22 cellular contexts compared by ENCODE assay signal in the genomic region with DNA sequence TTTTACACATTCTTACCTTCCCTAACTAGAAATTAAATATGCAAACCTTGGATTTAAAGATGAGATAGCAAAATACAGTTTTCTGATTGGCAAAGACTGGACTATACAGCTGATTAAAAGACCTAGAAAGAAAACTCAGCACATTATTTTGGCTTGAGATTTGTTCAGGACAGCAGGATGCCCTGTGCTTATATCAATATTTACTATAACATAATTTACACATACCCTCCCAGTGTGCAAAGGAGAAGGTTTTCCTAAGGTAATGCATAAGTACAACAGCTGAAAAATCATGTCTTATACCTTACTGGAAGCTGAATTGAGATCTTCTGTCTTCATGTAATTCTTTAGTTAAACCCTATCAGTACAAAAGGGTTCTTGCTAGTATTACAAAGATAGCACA.
DNase-seq lines count a peak whose midpoint lies in the region; ATAC-seq, FAIRE-seq and TF ChIP-seq lines count a peak whose summit lies in the region.
"Had no signal": no experiment of that assay in that cellular context is flagged by ENCODE, and none has a peak within 500 bp of the region (broad histone marks: within the 10 kb centered on the region; RNA-seq: fewer than 3 reads in every experiment).

No MANE protein-coding gene starts in this region.

- TF ChIP-seq CTCF in HepG2 (CRISPR knock-in tag; IDR thresholded peaks at IDR 0.05) (no peak), right lobe of liver (IDR thresholded peaks at IDR 0.05) (no peak), LNCaP clone FGC (IDR thresholded peaks at IDR 0.05; ENCODE audit: control insufficient read depth, extremely low read depth, insufficient read depth) (no peak), left ventricle myocardium inferior (IDR thresholded peaks at IDR 0.05; ENCODE audit: borderline replicate concordance) (no peak)

- H3K27me3 Mint-ChIP-seq in T-helper 2 cell treated with Interferon-gamma antibody and Interleukin-4, amounts not matched to agents 5 μg/mL and 100 μg/mL, for 36 hours (ENCODE audit: low read depth), result no peaks in the 10 kb centered on the region
- H3K27me3 Mint-ChIP-seq: B cell; CD4-positive, CD25-positive, alpha-beta regulatory T cell; CD8-positive, alpha-beta memory T cell; IgD-negative memory B cell had no signal

- in situ Hi-C loops in HepG2 (cut with HindIII; ENCODE audit: extremely low pct_ligation_motif_present, low pct_unique_long_range_greater_than_20kb), result no loop called here

- no peak overlapping the region for H3K27ac Mint-ChIP-seq in T-helper 2 cell treated with Interferon-gamma antibody and Interleukin-4, amounts not matched to agents 5 μg/mL and 100 μg/mL, for 36 hours
- H3K27ac Mint-ChIP-seq: B cell; CD4-positive, CD25-positive, alpha-beta regulatory T cell; CD8-positive, alpha-beta memory T cell; IgD-negative memory B cell had no signal

- FAIRE-seq in HepG2 (lab: Jason Lieb, UNC), result no peak
- FAIRE-seq: GM12878, GM19239, H1, HTR-8/SVneo had no signal

- H3K4me2 ChIP-seq in HepG2 (ENCODE audit: low read depth, low read length), result no peak overlapping the region
- H3K4me2 ChIP-seq: BLaER1 treated with 17β-estradiol and CSF1 and Interleukin-3, amounts not matched to agents 10 nM and 100 nM had no signal

- no peaks in the 10 kb centered on the region for H4K20me1 ChIP-seq in HepG2 (ENCODE audit: insufficient read depth, low read length)
- H4K20me1 ChIP-seq: BLaER1 treated with 17β-estradiol and CSF1 and Interleukin-3, amounts not matched to agents 10 nM and 100 nM had no signal

- H3K27ac ChIP-seq in HepG2 (ENCODE audit: extremely low read length, insufficient read depth, low read length) (no peak overlapping the region), right lobe of liver (no peak overlapping the region), left ventricle myocardium inferior (replicated peaks) (no peak overlapping the region)
- H3K27ac ChIP-seq: BLaER1 treated with 17β-estradiol and CSF1 and Interleukin-3, amounts not matched to agents 10 nM and 100 nM had no signal

- TF ChIP-seq POLR2A in HepG2 (IDR thresholded peaks at IDR 0.05; ENCODE audit: insufficient read depth in 1 of 2, low read depth in 2 of 2, low read length in 2 of 2) (no peak), right lobe of liver (IDR thresholded peaks at IDR 0.05) (no peak)

- H3K4me1 Mint-ChIP-seq in T-helper 2 cell treated with Interferon-gamma antibody and Interleukin-4, amounts not matched to agents 5 μg/mL and 100 μg/mL, for 36 hours (ENCODE audit: low read depth), result no peaks in the 10 kb centered on the region
- H3K4me1 Mint-ChIP-seq: B cell; CD4-positive, CD25-positive, alpha-beta regulatory T cell; CD8-positive, alpha-beta memory T cell had no signal

- no TSS peak for BruUV-seq in HepG2 (replicated peaks; lab: Mats Ljungman, UMichigan)

- no peaks in the 10 kb centered on the region for H3K79me2 ChIP-seq in HepG2 (ENCODE audit: insufficient read depth, low read length)

- H3K27me3 ChIP-seq in HepG2 (ENCODE audit: control insufficient read depth in 1 of 2, insufficient read depth in 2 of 2, low read length in 2 of 2), result no peaks in the 10 kb centered on the region
- no peaks in the 10 kb centered on the region for H3K27me3 ChIP-seq in right lobe of liver
- no peaks in the 10 kb centered on the region for H3K27me3 ChIP-seq in left ventricle myocardium inferior (ENCODE audit: low read depth)
- H3K27me3 ChIP-seq: BLaER1 treated with 17β-estradiol and CSF1 and Interleukin-3, amounts not matched to agents 10 nM and 100 nM had no signal

- no peak for DNase-seq in HepG2 (ENCODE audit: low spot score)
- DNase-seq in right lobe of liver, result no peak
- DNase-seq in LNCaP clone FGC (ENCODE audit: low read depth), result peak; percentile 59
- no peak for DNase-seq in left colon
- DNase-seq in T-helper 2 cell treated with Interferon-gamma antibody and Interleukin-4, amounts not matched to agents 5 μg/mL and 100 μg/mL, for 36 hours (ENCODE audit: low spot score), result no peak
- no peak for DNase-seq in DMS114 treated with DMSO at 0.1 percent for 48 hours (lab: John Stamatoyannopoulos, UW; ENCODE audit: unreplicated experiment)
- no peak for DNase-seq in left ventricle myocardium inferior
- DNase-seq: CD4-positive, CD25-positive, alpha-beta regulatory T cell; CD8-positive, alpha-beta memory T cell; COR-L47; DMS 273 treated with DMSO at 0.1 percent for 48 hours; DMS79 treated with DMSO at 0.1 percent for 48 hours; GF-D8; H9; KBM-7 had no signal

- intact Hi-C loops in HepG2 (cut with micrococcal nuclease; ENCODE audit: unreplicated experiment), result no loop called here
- intact Hi-C loops in right lobe of liver (cut with DNase I), result no loop called here
- intact Hi-C loops in left colon (cut with DNase I, micrococcal nuclease), result no loop called here
- intact Hi-C loops in left ventricle myocardium inferior (cut with micrococcal nuclease), result no loop called here

- peaks cover 5 to 26% of the 10 kb centered on the region in 2 experiments for H3K36me3 ChIP-seq in HepG2 (replicated peaks in 1 of 2; ENCODE audit: control insufficient read depth in 1 of 2, insufficient read depth in 2 of 2, low read length in 2 of 2)
- H3K36me3 ChIP-seq in right lobe of liver, result peaks cover 0 to 7% (median 2%) of the 10 kb centered on the region in 4 donors
- peaks cover 29% of the 10 kb centered on the region for H3K36me3 ChIP-seq in left ventricle myocardium inferior

- ATAC-seq in HepG2, result no peak
- ATAC-seq in right lobe of liver, result no peak
- ATAC-seq in left colon, result peak; percentile 71
- ATAC-seq: GM12878 had no signal

- POLR2A ChIA-PET in HepG2 (lab: Yijun Ruan, JAX), result no interaction called here

- H2AFZ ChIP-seq in HepG2 (ENCODE audit: low read length), result no peak overlapping the region

- H3K4me1 ChIP-seq in HepG2 (ENCODE audit: insufficient read depth, low read length), result peaks cover 11% of the 10 kb centered on the region
- H3K4me1 ChIP-seq in right lobe of liver, result no peaks in the 10 kb centered on the region
- H3K4me1 ChIP-seq in left ventricle myocardium inferior, result no peaks in the 10 kb centered on the region
- H3K4me1 ChIP-seq: BLaER1 treated with 17β-estradiol and CSF1 and Interleukin-3, amounts not matched to agents 10 nM and 100 nM had no signal

- CTCF ChIA-PET in HepG2 (lab: Yijun Ruan, JAX; ENCODE audit: low intra/inter-chr PET ratio, low total read pairs), result no interaction called here

- TF ChIP-seq RAD21 in HepG2 (CRISPR knock-in tag; IDR thresholded peaks at IDR 0.05), result no peak

- no peak for TF ChIP-seq EP300 in HepG2 (IDR thresholded peaks at IDR 0.05; ENCODE audit: low read depth in 2 of 2, low read length in 2 of 2)
- TF ChIP-seq EP300 in HepG2 (CRISPR knock-in tag; IDR thresholded peaks at IDR 0.05; ENCODE audit: borderline replicate concordance), result no peak

- H3K36me3 Mint-ChIP-seq in T-helper 2 cell treated with Interferon-gamma antibody and Interleukin-4, amounts not matched to agents 5 μg/mL and 100 μg/mL, for 36 hours (ENCODE audit: low read depth), result no peaks in the 10 kb centered on the region
- H3K36me3 Mint-ChIP-seq: CD4-positive, CD25-positive, alpha-beta regulatory T cell; CD8-positive, alpha-beta memory T cell; IgD-negative memory B cell had no signal

- H3K9me3 ChIP-seq in HepG2 (ENCODE audit: low read length) (no peaks in the 10 kb centered on the region), right lobe of liver (no peaks in the 10 kb centered on the region), left ventricle myocardium inferior (replicated peaks) (no peaks in the 10 kb centered on the region)

- no peaks in the 10 kb centered on the region for H3K9me3 Mint-ChIP-seq in T-helper 2 cell treated with Interferon-gamma antibody and Interleukin-4, amounts not matched to agents 5 μg/mL and 100 μg/mL, for 36 hours

- H3K4me3 ChIP-seq in HepG2 (replicated peaks in 1 of 3; ENCODE audit: insufficient read depth in 1 of 3, low read depth in 2 of 3, low read length in 3 of 3), result no peak overlapping the region
- no peak overlapping the region for H3K4me3 ChIP-seq in right lobe of liver
- no peak overlapping the region for H3K4me3 ChIP-seq in LNCaP clone FGC (ENCODE audit: low read depth, low read length)
- H3K4me3 ChIP-seq in left ventricle myocardium inferior, result no peak overlapping the region
- H3K4me3 ChIP-seq: BLaER1 treated with 17β-estradiol and CSF1 and Interleukin-3, amounts not matched to agents 10 nM and 100 nM; GM12878 had no signal

- no peak overlapping the region for H3K9ac ChIP-seq in HepG2 (ENCODE audit: insufficient read depth, low read depth, low read length)
- H3K9ac ChIP-seq: BLaER1 treated with 17β-estradiol and CSF1 and Interleukin-3, amounts not matched to agents 10 nM and 100 nM had no signal

- H3K4me3 Mint-ChIP-seq in T-helper 2 cell treated with Interferon-gamma antibody and Interleukin-4, amounts not matched to agents 5 μg/mL and 100 μg/mL, for 36 hours, result no peak overlapping the region
- H3K4me3 Mint-ChIP-seq: B cell; CD4-positive, CD25-positive, alpha-beta regulatory T cell; CD8-positive, alpha-beta memory T cell; H9; IgD-negative memory B cell had no signal

TF ChIP-seq in HepG2, 621 proteins besides CTCF, POLR2A, EP300 and RAD21:
- TF ChIP-seq, protein P1, sequence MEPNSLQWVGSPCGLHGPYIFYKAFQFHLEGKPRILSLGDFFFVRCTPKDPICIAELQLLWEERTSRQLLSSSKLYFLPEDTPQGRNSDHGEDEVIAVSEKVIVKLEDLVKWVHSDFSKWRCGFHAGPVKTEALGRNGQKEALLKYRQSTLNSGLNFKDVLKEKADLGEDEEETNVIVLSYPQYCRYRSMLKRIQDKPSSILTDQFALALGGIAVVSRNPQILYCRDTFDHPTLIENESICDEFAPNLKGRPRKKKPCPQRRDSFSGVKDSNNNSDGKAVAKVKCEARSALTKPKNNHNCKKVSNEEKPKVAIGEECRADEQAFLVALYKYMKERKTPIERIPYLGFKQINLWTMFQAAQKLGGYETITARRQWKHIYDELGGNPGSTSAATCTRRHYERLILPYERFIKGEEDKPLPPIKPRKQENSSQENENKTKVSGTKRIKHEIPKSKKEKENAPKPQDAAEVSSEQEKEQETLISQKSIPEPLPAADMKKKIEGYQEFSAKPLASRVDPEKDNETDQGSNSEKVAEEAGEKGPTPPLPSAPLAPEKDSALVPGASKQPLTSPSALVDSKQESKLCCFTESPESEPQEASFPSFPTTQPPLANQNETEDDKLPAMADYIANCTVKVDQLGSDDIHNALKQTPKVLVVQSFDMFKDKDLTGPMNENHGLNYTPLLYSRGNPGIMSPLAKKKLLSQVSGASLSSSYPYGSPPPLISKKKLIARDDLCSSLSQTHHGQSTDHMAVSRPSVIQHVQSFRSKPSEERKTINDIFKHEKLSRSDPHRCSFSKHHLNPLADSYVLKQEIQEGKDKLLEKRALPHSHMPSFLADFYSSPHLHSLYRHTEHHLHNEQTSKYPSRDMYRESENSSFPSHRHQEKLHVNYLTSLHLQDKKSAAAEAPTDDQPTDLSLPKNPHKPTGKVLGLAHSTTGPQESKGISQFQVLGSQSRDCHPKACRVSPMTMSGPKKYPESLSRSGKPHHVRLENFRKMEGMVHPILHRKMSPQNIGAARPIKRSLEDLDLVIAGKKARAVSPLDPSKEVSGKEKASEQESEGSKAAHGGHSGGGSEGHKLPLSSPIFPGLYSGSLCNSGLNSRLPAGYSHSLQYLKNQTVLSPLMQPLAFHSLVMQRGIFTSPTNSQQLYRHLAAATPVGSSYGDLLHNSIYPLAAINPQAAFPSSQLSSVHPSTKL (CRISPR knock-in tag; IDR thresholded peaks at IDR 0.05), result 0 out of 2 replicates have a peak, but pooled peaks have one; percentile 12
- TF ChIP-seq EHMT2 (IDR thresholded peaks at IDR 0.05; ENCODE audit: borderline replicate concordance, low read depth, low read length), result no peak
TF ChIP-seq in HepG2: peak in this region for 1.
